ENCODE assay signal across 19 cellular contexts in the genomic region with DNA sequence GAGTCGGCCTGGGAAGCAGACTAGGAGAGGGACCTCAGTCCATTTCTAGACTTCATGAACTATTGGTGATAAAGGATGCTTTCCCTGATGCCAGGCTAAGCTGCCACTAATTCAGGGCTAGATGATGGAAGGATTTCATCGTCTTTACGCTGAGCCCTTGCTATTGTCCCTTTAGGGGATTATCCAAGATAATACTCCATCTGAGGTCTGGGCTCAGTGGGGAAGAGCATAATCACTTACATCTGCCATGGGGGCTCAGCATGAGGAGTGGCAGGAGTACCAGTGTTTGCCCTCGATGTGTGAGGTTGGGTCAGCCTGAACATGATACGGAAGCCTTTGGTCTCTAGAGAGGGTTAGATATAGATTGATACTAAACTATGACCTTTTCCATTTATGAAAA. TPM values are rescaled to one million over a fixed set of nuclear protein-coding genes. Genes with fewer than 3 reads are reported as not detected.
DNase-seq lines count a peak whose midpoint lies in the region; ATAC-seq and TF ChIP-seq lines count a peak whose summit lies in the region.
"Had no signal": no experiment of that assay in that cellular context is flagged by ENCODE, and none has a peak within 500 bp of the region (broad histone marks: within the 10 kb centered on the region; RNA-seq: fewer than 3 reads in every experiment).

No MANE protein-coding gene starts in this region.

- no peak for ATAC-seq in HG02763 (IDR thresholded peaks at IDR 0.05; ENCODE audit: unreplicated experiment)
- ATAC-seq: GM12878, K562 had no signal

- H3K27ac ChIP-seq in HEK293 (ENCODE audit: extremely low read depth, low read depth, low read length) (no peak overlapping the region), vagina (no peak overlapping the region)
- H3K27ac ChIP-seq: C4-2B, HL-60 had no signal

- H3K4me1 ChIP-seq in HEK293 (ENCODE audit: control insufficient read depth, insufficient read depth, low read length) = no peaks in the 10 kb centered on the region
- H3K4me1 ChIP-seq in vagina = no peaks in the 10 kb centered on the region
- H3K4me1 ChIP-seq: HAP-1 had no signal

- DNase-seq in NCI-H82 (lab: John Stamatoyannopoulos, UW) (peak; percentile 96), ecto neural progenitor cell (ENCODE audit: low spot score) (peak; percentile 47), vagina (ENCODE audit: extremely low spot score in 2 of 2) (no peak), hepatic stellate cell (ENCODE audit: low spot score) (no peak), KBM-7 (no peak)
- DNase-seq: AML-193; CD4-positive, alpha-beta memory T cell; DMS 273 treated with DMSO at 0.1 percent for 48 hours; DMS53; DND-41; EL; IMR-90 had no signal

- peaks cover 0 to 3% of the 10 kb centered on the region in 2 experiments; a peak in 1 of 3 replicates for H3K36me3 ChIP-seq in HEK293 (ENCODE audit: control insufficient read depth in 2 of 2, insufficient read depth in 1 of 2, low read length in 2 of 2)
- H3K36me3 ChIP-seq in vagina = no peaks in the 10 kb centered on the region
- H3K36me3 ChIP-seq: HAP-1 had no signal

- no peak for TF ChIP-seq POLR2A in vagina (IDR thresholded peaks at IDR 0.05)

- POLR2A ChIA-PET in HEK293 (lab: Yijun Ruan, JAX) = no interaction called here

- CTCF ChIA-PET in HEK293 (lab: Yijun Ruan, JAX) = interaction anchor here (0.8 kb wide), 1 partner anchor 12 kb away, joined by 3 read pairs; no protein-coding TSS in a partner anchor

- in situ Hi-C loops in KBM-7 (cut with MboI; ENCODE audit: low pct_unique_long_range_greater_than_20kb, low sequenced_read_pairs) = no loop called here

- intact Hi-C loops in vagina (cut with DNase I) = no loop called here

- H3K4me3 ChIP-seq in HEK293 (ENCODE audit: low read depth, low read length) = no peak overlapping the region
- no peak overlapping the region for H3K4me3 ChIP-seq in vagina
- H3K4me3 ChIP-seq: GM12878, HAP-1, K562 had no signal

- no peak for TF ChIP-seq CTCF in HEK293 (tag by site-specific recombination; IDR thresholded peaks at IDR 0.05)
- TF ChIP-seq CTCF in vagina (IDR thresholded peaks at IDR 0.05) = no peak

- no peaks in the 10 kb centered on the region for H3K9me3 ChIP-seq in HEK293 (ENCODE audit: control insufficient read depth, insufficient read depth, low read depth, low read length)
- no peaks in the 10 kb centered on the region for H3K9me3 ChIP-seq in vagina
- H3K9me3 ChIP-seq: HAP-1 had no signal

- H3K27me3 ChIP-seq in vagina = no peaks in the 10 kb centered on the region

TF ChIP-seq in HEK293, 187 proteins besides CTCF, POLR2A, EP300 and RAD21:
- TF ChIP-seq ZIC2 (tag by site-specific recombination; IDR thresholded peaks at IDR 0.05) = peak; percentile 29; the same call in 1 of the 2 replicates
- TF ChIP-seq, protein P1, sequence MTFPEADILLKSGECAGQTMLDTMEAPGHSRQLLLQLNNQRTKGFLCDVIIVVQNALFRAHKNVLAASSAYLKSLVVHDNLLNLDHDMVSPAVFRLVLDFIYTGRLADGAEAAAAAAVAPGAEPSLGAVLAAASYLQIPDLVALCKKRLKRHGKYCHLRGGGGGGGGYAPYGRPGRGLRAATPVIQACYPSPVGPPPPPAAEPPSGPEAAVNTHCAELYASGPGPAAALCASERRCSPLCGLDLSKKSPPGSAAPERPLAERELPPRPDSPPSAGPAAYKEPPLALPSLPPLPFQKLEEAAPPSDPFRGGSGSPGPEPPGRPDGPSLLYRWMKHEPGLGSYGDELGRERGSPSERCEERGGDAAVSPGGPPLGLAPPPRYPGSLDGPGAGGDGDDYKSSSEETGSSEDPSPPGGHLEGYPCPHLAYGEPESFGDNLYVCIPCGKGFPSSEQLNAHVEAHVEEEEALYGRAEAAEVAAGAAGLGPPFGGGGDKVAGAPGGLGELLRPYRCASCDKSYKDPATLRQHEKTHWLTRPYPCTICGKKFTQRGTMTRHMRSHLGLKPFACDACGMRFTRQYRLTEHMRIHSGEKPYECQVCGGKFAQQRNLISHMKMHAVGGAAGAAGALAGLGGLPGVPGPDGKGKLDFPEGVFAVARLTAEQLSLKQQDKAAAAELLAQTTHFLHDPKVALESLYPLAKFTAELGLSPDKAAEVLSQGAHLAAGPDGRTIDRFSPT (tag by site-specific recombination; IDR thresholded peaks at IDR 0.05) = no peak

RNA-seq across cellular contexts. Expression of gene PTPRG, which starts 47.3 kb away (rescaled TPM):
- 47.6 TPM for total RNA-seq in vagina
- total RNA-seq: CD4-positive, alpha-beta memory T cell had no signal

Comparison
In these comparisons a context has a peak if more than half of its experiments do, and no peak if none do; other contexts are left out.
1. DNase-seq: peak in NCI-H82 (single experiment) and ecto neural progenitor cell (single experiment); none in vagina (0 of 2), hepatic stellate cell (single experiment) and KBM-7 (single experiment).